Comparison of ENCODE assay signal across 24 cellular contexts in genomic region chr6:145841668-145842067, GRCh38.
"Had no signal": no experiment of that assay in that cellular context is flagged by ENCODE, and none has a peak within 500 bp of the region (broad histone marks: within the 10 kb centered on the region; RNA-seq: fewer than 3 reads in every experiment).

No MANE protein-coding gene starts in this region.

- H3K4me2 ChIP-seq: neural progenitor cell had no signal

- H3K27ac Mint-ChIP-seq: activated naive CD4-positive, alpha-beta T cell treated with anti-CD3 and anti-CD28 coated beads for 36 hours; activated naive CD8-positive, alpha-beta T cell treated with anti-CD3 and anti-CD28 coated beads for 36 hours; natural killer cell; neural progenitor cell had no signal

- H3K27me3 ChIP-seq: adrenal gland, brain microvascular endothelial cell, foreskin keratinocyte, left lung, neural progenitor cell, right lobe of liver had no signal

- H3K27ac ChIP-seq: adrenal gland, brain microvascular endothelial cell, foreskin keratinocyte, left lung, lower lobe of right lung, neural progenitor cell, parathyroid adenoma, right lobe of liver, thoracic aorta had no signal

- H3K4me3 Mint-ChIP-seq: activated naive CD4-positive, alpha-beta T cell treated with anti-CD3 and anti-CD28 coated beads for 36 hours; activated naive CD8-positive, alpha-beta T cell treated with anti-CD3 and anti-CD28 coated beads for 36 hours; effector memory CD8-positive, alpha-beta T cell; natural killer cell; neural progenitor cell had no signal

- ATAC-seq: effector memory CD8-positive, alpha-beta T cell; foreskin keratinocyte; left lung; lower lobe of right lung; natural killer cell; stimulated activated naive CD8-positive, alpha-beta T cell treated with anti-CD3 and anti-CD28 coated beads, Interleukin-15, Interleukin-2, amounts not matched to agents 100 U/mL and 50 U/mL, for 24 hours had no signal

- H3K4me3 ChIP-seq: adrenal gland, left lung, lower lobe of right lung, neural progenitor cell, right lobe of liver, skin epidermis, thoracic aorta had no signal

- H3K9me3 ChIP-seq: adrenal gland, left lung, lower lobe of right lung, right lobe of liver, thoracic aorta had no signal

- H2AFZ ChIP-seq: neural progenitor cell, parathyroid adenoma had no signal

- H3K9me3 Mint-ChIP-seq: activated naive CD4-positive, alpha-beta T cell treated with anti-CD3 and anti-CD28 coated beads for 36 hours; activated naive CD8-positive, alpha-beta T cell treated with anti-CD3 and anti-CD28 coated beads for 36 hours; effector memory CD8-positive, alpha-beta T cell; natural killer cell; neural progenitor cell had no signal

- H3K4me1 Mint-ChIP-seq: activated naive CD8-positive, alpha-beta T cell treated with anti-CD3 and anti-CD28 coated beads for 36 hours; neural progenitor cell had no signal

- H3K36me3 ChIP-seq: adrenal gland, brain microvascular endothelial cell, left lung, lower lobe of right lung, neural progenitor cell, right lobe of liver, thoracic aorta had no signal

- DNase-seq: activated CD4-positive, alpha-beta T cell treated with anti-CD3 and anti-CD28 coated beads for 4 hours; activated CD4-positive, alpha-beta T cell treated with anti-CD3 and anti-CD28 coated beads, Interleukin-2, amount 50 U/mL, for 4 hours; activated effector memory CD4-positive, alpha-beta T cell treated with anti-CD3 and anti-CD28 coated beads, Interleukin-2, amount 50 U/mL, for 16 hours; activated naive CD4-positive, alpha-beta T cell treated with anti-CD3 and anti-CD28 coated beads for 36 hours; activated naive CD8-positive, alpha-beta T cell treated with anti-CD3 and anti-CD28 coated beads for 36 hours; activated T-cell treated with anti-CD3 and anti-CD28 coated beads for 4 hours; adrenal gland; brain microvascular endothelial cell; caudate nucleus; cortex of kidney; effector memory CD8-positive, alpha-beta T cell; foreskin keratinocyte; left lung; lower lobe of right lung; natural killer cell; occipital lobe; right lobe of liver; stimulated activated CD4-positive, alpha-beta T cell treated with anti-CD3 and anti-CD28 coated beads, Interleukin-12 subunit alpha, Interleukin-12 subunit beta, amount 100 ng/mL, for 4 hours; stimulated activated CD4-positive, alpha-beta T cell treated with anti-CD3 and anti-CD28 coated beads, Interleukin-4, amount 100 ng/mL, for 1 hour; stimulated activated naive CD8-positive, alpha-beta T cell treated with anti-CD3 and anti-CD28 coated beads, Interleukin-15, Interleukin-2, amounts not matched to agents 100 U/mL and 50 U/mL, for 24 hours had no signal

- H3K27me3 Mint-ChIP-seq: activated naive CD8-positive, alpha-beta T cell treated with anti-CD3 and anti-CD28 coated beads for 36 hours; effector memory CD8-positive, alpha-beta T cell had no signal

- H3K79me2 ChIP-seq: parathyroid adenoma had no signal

- H3K9ac ChIP-seq: neural progenitor cell, parathyroid adenoma had no signal

- H3K4me1 ChIP-seq: adrenal gland, left lung, neural progenitor cell, parathyroid adenoma had no signal

- H3K36me3 Mint-ChIP-seq: natural killer cell, neural progenitor cell had no signal
